23 cellular contexts compared by ENCODE assay signal in genomic region chr6:149608381-149608982, GRCh38. TPM values are rescaled to one million over a fixed set of nuclear protein-coding genes. Genes with fewer than 3 reads are reported as not detected.
DNase-seq lines count a peak whose midpoint lies in the region; ATAC-seq and TF ChIP-seq lines count a peak whose summit lies in the region.
"Had no signal": no experiment of that assay in that cellular context is flagged by ENCODE, and none has a peak within 500 bp of the region (broad histone marks: within the 10 kb centered on the region; RNA-seq: fewer than 3 reads in every experiment).

No MANE protein-coding gene starts in this region.

- WGBS in endodermal cell (ENCODE audit: insufficient coverage in 1 of 2, insufficient read length in 1 of 2), 2 experiments = 93 to 94% methylated on average over 3 to 7 of the region's 7 CpGs

- POLR2A ChIA-PET in HEK293T (lab: Yijun Ruan, JAX) = no interaction called here

- no peak overlapping the region for H3K4me3 ChIP-seq in CD4-positive, CD25-positive, alpha-beta regulatory T cell (ENCODE audit: low read depth, low read length)
- no peak overlapping the region for H3K4me3 ChIP-seq in endodermal cell (ENCODE audit: low read length)
- no peak overlapping the region for H3K4me3 ChIP-seq in brain microvascular endothelial cell (ENCODE audit: low read depth, low read length)
- H3K4me3 ChIP-seq in ascending aorta = no peak overlapping the region
- H3K4me3 ChIP-seq: breast epithelium, gastrocnemius medialis, SJSA1, skin epidermis, suprapubic skin had no signal

- H3K9me3 ChIP-seq in CD4-positive, CD25-positive, alpha-beta regulatory T cell (ENCODE audit: control insufficient read depth in 2 of 2, low read length in 2 of 2) = no peaks in the 10 kb centered on the region
- H3K9me3 ChIP-seq in endodermal cell (ENCODE audit: control insufficient read depth, low read length) = peaks cover 5% of the 10 kb centered on the region
- H3K9me3 ChIP-seq in ascending aorta = peaks cover under 1 to 5% of the 10 kb centered on the region in 2 donors
- H3K9me3 ChIP-seq: Caco-2, suprapubic skin had no signal

- peaks cover 12 to 30% (median 17%) of the 10 kb centered on the region in 4 donors for H3K4me1 Mint-ChIP-seq in CD4-positive, CD25-positive, alpha-beta regulatory T cell
- H3K4me1 Mint-ChIP-seq in endodermal cell = no peaks in the 10 kb centered on the region
- H3K4me1 Mint-ChIP-seq: mesothelial cell of epicardium had no signal

- intact Hi-C loops in ascending aorta (cut with DNase I) = no loop called here

- H3K4me3 Mint-ChIP-seq in CD4-positive, CD25-positive, alpha-beta regulatory T cell = peak overlapping the region in 2 of 4 donors; percentile 20 to 51
- no peak overlapping the region for H3K4me3 Mint-ChIP-seq in endodermal cell
- H3K4me3 Mint-ChIP-seq: activated naive CD8-positive, alpha-beta T cell treated with anti-CD3 and anti-CD28 coated beads, Interleukin-2, amount 50 U/mL, for 24 hours; activated T-cell treated with anti-CD3 and anti-CD28 coated beads, Interleukin-2, amount 50 U/mL, for 72 hours; mesothelial cell of epicardium had no signal

- H3K27me3 Mint-ChIP-seq in CD4-positive, CD25-positive, alpha-beta regulatory T cell = no peaks in the 10 kb centered on the region
- no peaks in the 10 kb centered on the region for H3K27me3 Mint-ChIP-seq in endodermal cell (ENCODE audit: insufficient read depth)
- H3K27me3 Mint-ChIP-seq: activated naive CD8-positive, alpha-beta T cell treated with anti-CD3 and anti-CD28 coated beads, Interleukin-2, amount 50 U/mL, for 24 hours; progenitor cell of endocrine pancreas had no signal

- H3K36me3 Mint-ChIP-seq in CD4-positive, CD25-positive, alpha-beta regulatory T cell = peaks cover 27% of the 10 kb centered on the region
- H3K36me3 Mint-ChIP-seq in endodermal cell (ENCODE audit: low read depth) = peaks cover 32% of the 10 kb centered on the region

- H3K4me1 ChIP-seq in CD4-positive, CD25-positive, alpha-beta regulatory T cell (ENCODE audit: control insufficient read depth, insufficient read depth, low read length, poor library complexity, severe bottlenecking) = peaks cover 8% of the 10 kb centered on the region
- H3K4me1 ChIP-seq in endodermal cell (ENCODE audit: control insufficient read depth, insufficient read depth, low read length) = no peaks in the 10 kb centered on the region
- H3K4me1 ChIP-seq in ascending aorta = no peaks in the 10 kb centered on the region
- H3K4me1 ChIP-seq: breast epithelium, Caco-2, SJSA1, suprapubic skin had no signal

- in situ Hi-C loops in brain microvascular endothelial cell (cut with HindIII; ENCODE audit: low pct_ligation_motif_present, low sequenced_read_pairs) = no loop called here

- peaks cover 7% of the 10 kb centered on the region for H3K36me3 ChIP-seq in CD4-positive, CD25-positive, alpha-beta regulatory T cell (ENCODE audit: control insufficient read depth, insufficient read depth, low read length)
- peaks cover 10% of the 10 kb centered on the region for H3K36me3 ChIP-seq in endodermal cell (ENCODE audit: control insufficient read depth, insufficient read depth, low read length)
- no peaks in the 10 kb centered on the region for H3K36me3 ChIP-seq in brain microvascular endothelial cell (replicated peaks)
- H3K36me3 ChIP-seq in ascending aorta = peaks cover 7 to 12% of the 10 kb centered on the region in 2 donors
- H3K36me3 ChIP-seq: breast epithelium had no signal

- TF ChIP-seq CTCF in endodermal cell (conservative IDR thresholded peaks at IDR 0.05) = peak; percentile 31
- no peak for TF ChIP-seq CTCF in brain microvascular endothelial cell (IDR thresholded peaks at IDR 0.05; ENCODE audit: low read depth, low read length, missing control alignments)
- no peak for TF ChIP-seq CTCF in ascending aorta (IDR thresholded peaks at IDR 0.05)

- peaks cover 0 to 7% (median 0%) of the 10 kb centered on the region in 7 donors for H3K9me3 Mint-ChIP-seq in CD4-positive, CD25-positive, alpha-beta regulatory T cell
- peaks cover 3% of the 10 kb centered on the region for H3K9me3 Mint-ChIP-seq in endodermal cell
- H3K9me3 Mint-ChIP-seq: activated naive CD8-positive, alpha-beta T cell treated with anti-CD3 and anti-CD28 coated beads, Interleukin-2, amount 50 U/mL, for 24 hours; activated T-cell treated with anti-CD3 and anti-CD28 coated beads, Interleukin-2, amount 50 U/mL, for 72 hours had no signal

- no peaks in the 10 kb centered on the region for H3K27me3 ChIP-seq in CD4-positive, CD25-positive, alpha-beta regulatory T cell (ENCODE audit: control insufficient read depth, insufficient read depth, low read length)
- H3K27me3 ChIP-seq in endodermal cell (ENCODE audit: control insufficient read depth, insufficient read depth, low read length, poor library complexity, severe bottlenecking) = no peaks in the 10 kb centered on the region
- H3K27me3 ChIP-seq in brain microvascular endothelial cell (replicated peaks) = no peaks in the 10 kb centered on the region
- H3K27me3 ChIP-seq in ascending aorta = no peaks in the 10 kb centered on the region
- H3K27me3 ChIP-seq: breast epithelium, gastrocnemius medialis, SJSA1, suprapubic skin had no signal

- CTCF ChIA-PET in HEK293T (lab: Yijun Ruan, JAX) = no interaction called here

- H3K27ac ChIP-seq in CD4-positive, CD25-positive, alpha-beta regulatory T cell (ENCODE audit: insufficient read depth, low read length, poor library complexity, severe bottlenecking) = no peak overlapping the region
- H3K27ac ChIP-seq in endodermal cell (ENCODE audit: low read depth, low read length) (no peak overlapping the region), brain microvascular endothelial cell (no peak overlapping the region), ascending aorta (no peak overlapping the region)
- H3K27ac ChIP-seq: breast epithelium, gastrocnemius medialis, SJSA1, skin epidermis, suprapubic skin had no signal

- ATAC-seq in CD4-positive, CD25-positive, alpha-beta regulatory T cell (ENCODE audit: low read depth in 2 of 2) = no peak
- ATAC-seq in GM19043 (IDR thresholded peaks at IDR 0.05; ENCODE audit: low read depth, unreplicated experiment) (peak; percentile 64), HG03432 (IDR thresholded peaks at IDR 0.05; ENCODE audit: unreplicated experiment) (peak; percentile 55), GM18498 (IDR thresholded peaks at IDR 0.05; ENCODE audit: unreplicated experiment) (no peak)
- ATAC-seq: activated naive CD8-positive, alpha-beta T cell treated with anti-CD3 and anti-CD28 coated beads, Interleukin-2, amount 50 U/mL, for 24 hours; activated T-cell treated with anti-CD3 and anti-CD28 coated beads, Interleukin-2, amount 50 U/mL, for 72 hours; gastrocnemius medialis; left cardiac atrium had no signal

- H3K27ac Mint-ChIP-seq in CD4-positive, CD25-positive, alpha-beta regulatory T cell = peak overlapping the region in 2 of 3 donors; percentile 24 to 78
- H3K27ac Mint-ChIP-seq in endodermal cell = no peak overlapping the region
- H3K27ac Mint-ChIP-seq: mesothelial cell of epicardium, progenitor cell of endocrine pancreas had no signal

- DNase-seq in CD4-positive, CD25-positive, alpha-beta regulatory T cell = peak in 1 of 3 donors; percentile 27
- no peak for DNase-seq in endodermal cell
- no peak for DNase-seq in HEK293T (ENCODE audit: extremely low spot score)
- no peak for DNase-seq in brain microvascular endothelial cell
- DNase-seq in ascending aorta (ENCODE audit: low spot score in 2 of 2) = no peak
- DNase-seq: activated naive CD8-positive, alpha-beta T cell treated with anti-CD3 and anti-CD28 coated beads, Interleukin-2, amount 50 U/mL, for 24 hours; activated T-cell treated with anti-CD3 and anti-CD28 coated beads, Interleukin-2, amount 50 U/mL, for 72 hours; Caco-2; dermis blood vessel endothelial cell; gastrocnemius medialis; left cardiac atrium; NCI-H1436; NCI-H748 treated with DMSO at 0.1 percent for 48 hours; stimulated activated CD4-positive, alpha-beta T cell treated with anti-CD3 and anti-CD28 coated beads, Interleukin-4, amount 100 ng/mL, for 24 hours had no signal

- H3K9ac ChIP-seq in endodermal cell (ENCODE audit: extremely low read depth, low read length, poor library complexity, severe bottlenecking) = no peak overlapping the region

TF ChIP-seq in HEK293T, 16 proteins besides CTCF, POLR2A, EP300 and RAD21:
- TF ChIP-seq TARDBP (IDR thresholded peaks at IDR 0.05) (no peak), ELF4 (IDR thresholded peaks at IDR 0.05) (no peak), ZNF384 (IDR thresholded peaks at IDR 0.05) (no peak)

RNA-seq across cellular contexts. Expression of gene KATNA1, which starts 40.0 kb away (rescaled TPM):
- total RNA-seq in CD4-positive, CD25-positive, alpha-beta regulatory T cell = 22.9 TPM
- 10 to 100 TPM; 26.3 to 35.5 (median 32.0) TPM for polyA plus RNA-seq in CD4-positive, CD25-positive, alpha-beta regulatory T cell
- total RNA-seq in endodermal cell (10 to 100 TPM; 17.1 to 28.2 TPM), ascending aorta (0.64 TPM)
- polyA plus RNA-seq in endodermal cell (2013, experiment 1 of 2) = 19.6 TPM
- 18.5 TPM for polyA plus RNA-seq in endodermal cell (2013, experiment 2 of 2)

RNA-seq across cellular contexts. Expression of gene GINM1, which starts 42.3 kb away (rescaled TPM):
- 29.1 TPM for total RNA-seq in CD4-positive, CD25-positive, alpha-beta regulatory T cell
- polyA plus RNA-seq in CD4-positive, CD25-positive, alpha-beta regulatory T cell = 10 to 100 TPM; 24.0 to 29.9 (median 26.4) TPM
- 10 to 100 TPM; 23.0 to 30.5 TPM for total RNA-seq in endodermal cell
- 36.1 TPM for polyA plus RNA-seq in endodermal cell (2013, experiment 1 of 2)
- polyA plus RNA-seq in endodermal cell (2013, experiment 2 of 2) = 34.7 TPM
- 36.4 TPM for total RNA-seq in ascending aorta

Comparison
In these comparisons a context has a peak if more than half of its experiments do, and no peak if none do; other contexts are left out.
1. ATAC-seq: peak in GM19043 (single experiment) and HG03432 (single experiment); none in CD4-positive, CD25-positive, alpha-beta regulatory T cell (0 of 2) and GM18498 (single experiment).
2. RNA of gene KATNA1, which starts 40.0 kb away (total RNA-seq): 17.1 to 28.2 TPM in endodermal cell and 22.9 TPM in CD4-positive, CD25-positive, alpha-beta regulatory T cell (single experiment); 0.64 TPM in ascending aorta (single experiment); every median in the first group is over 10 times any median in the second.